1 cellular context compared by ENCODE assay signal in the genomic region with DNA sequence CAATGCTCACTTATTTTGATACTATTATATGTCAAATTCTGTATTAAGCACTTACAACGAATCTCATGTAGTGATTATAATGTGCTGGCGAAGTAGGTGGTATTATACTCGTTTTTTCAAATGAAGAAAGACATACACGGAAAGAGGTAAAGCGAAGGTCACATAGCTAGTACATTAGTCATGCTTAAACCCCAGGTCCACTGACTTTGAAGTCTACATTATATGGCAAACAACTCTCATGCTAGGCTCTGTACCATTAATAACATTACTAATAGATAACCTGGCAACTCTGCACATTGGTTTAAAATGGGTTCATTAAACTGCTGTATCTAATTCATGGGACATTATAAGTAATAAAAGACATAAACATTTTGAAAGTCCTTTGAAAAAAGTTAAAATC.
TF ChIP-seq lines count a peak whose summit lies in the region.

No MANE protein-coding gene starts in this region.

TF ChIP-seq in HepG2, 621 proteins besides CTCF, POLR2A, EP300 and RAD21 (continued from another document):
- TF ChIP-seq, protein P1, sequence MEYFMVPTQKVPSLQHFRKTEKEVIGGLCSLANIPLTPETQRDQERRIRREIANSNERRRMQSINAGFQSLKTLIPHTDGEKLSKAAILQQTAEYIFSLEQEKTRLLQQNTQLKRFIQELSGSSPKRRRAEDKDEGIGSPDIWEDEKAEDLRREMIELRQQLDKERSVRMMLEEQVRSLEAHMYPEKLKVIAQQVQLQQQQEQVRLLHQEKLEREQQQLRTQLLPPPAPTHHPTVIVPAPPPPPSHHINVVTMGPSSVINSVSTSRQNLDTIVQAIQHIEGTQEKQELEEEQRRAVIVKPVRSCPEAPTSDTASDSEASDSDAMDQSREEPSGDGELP (IDR thresholded peaks at IDR 0.05; ENCODE audit: borderline replicate concordance, low read depth): no peak
- no peak for TF ChIP-seq ZNF780A (CRISPR knock-in tag; IDR thresholded peaks at IDR 0.05)
- TF ChIP-seq, protein P2, sequence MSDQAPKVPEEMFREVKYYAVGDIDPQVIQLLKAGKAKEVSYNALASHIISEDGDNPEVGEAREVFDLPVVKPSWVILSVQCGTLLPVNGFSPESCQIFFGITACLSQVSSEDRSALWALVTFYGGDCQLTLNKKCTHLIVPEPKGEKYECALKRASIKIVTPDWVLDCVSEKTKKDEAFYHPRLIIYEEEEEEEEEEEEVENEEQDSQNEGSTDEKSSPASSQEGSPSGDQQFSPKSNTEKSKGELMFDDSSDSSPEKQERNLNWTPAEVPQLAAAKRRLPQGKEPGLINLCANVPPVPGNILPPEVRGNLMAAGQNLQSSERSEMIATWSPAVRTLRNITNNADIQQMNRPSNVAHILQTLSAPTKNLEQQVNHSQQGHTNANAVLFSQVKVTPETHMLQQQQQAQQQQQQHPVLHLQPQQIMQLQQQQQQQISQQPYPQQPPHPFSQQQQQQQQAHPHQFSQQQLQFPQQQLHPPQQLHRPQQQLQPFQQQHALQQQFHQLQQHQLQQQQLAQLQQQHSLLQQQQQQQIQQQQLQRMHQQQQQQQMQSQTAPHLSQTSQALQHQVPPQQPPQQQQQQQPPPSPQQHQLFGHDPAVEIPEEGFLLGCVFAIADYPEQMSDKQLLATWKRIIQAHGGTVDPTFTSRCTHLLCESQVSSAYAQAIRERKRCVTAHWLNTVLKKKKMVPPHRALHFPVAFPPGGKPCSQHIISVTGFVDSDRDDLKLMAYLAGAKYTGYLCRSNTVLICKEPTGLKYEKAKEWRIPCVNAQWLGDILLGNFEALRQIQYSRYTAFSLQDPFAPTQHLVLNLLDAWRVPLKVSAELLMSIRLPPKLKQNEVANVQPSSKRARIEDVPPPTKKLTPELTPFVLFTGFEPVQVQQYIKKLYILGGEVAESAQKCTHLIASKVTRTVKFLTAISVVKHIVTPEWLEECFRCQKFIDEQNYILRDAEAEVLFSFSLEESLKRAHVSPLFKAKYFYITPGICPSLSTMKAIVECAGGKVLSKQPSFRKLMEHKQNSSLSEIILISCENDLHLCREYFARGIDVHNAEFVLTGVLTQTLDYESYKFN (CRISPR knock-in tag; conservative IDR thresholded peaks at IDR 0.05): no peak
- no peak for TF ChIP-seq SNAPC4 (CRISPR knock-in tag; IDR thresholded peaks at IDR 0.05)
- peak; percentile 42; the same call in 1 of the 2 replicates for TF ChIP-seq JUN (CRISPR knock-in tag; IDR thresholded peaks at IDR 0.05)
- 0 out of 2 replicates have a peak, but pooled peaks have one; percentile 16 for TF ChIP-seq ATF3 (CRISPR knock-in tag; IDR thresholded peaks at IDR 0.05)
- no peak for TF ChIP-seq YEATS2 (CRISPR knock-in tag; IDR thresholded peaks at IDR 0.05; ENCODE audit: borderline replicate concordance)
- no peak for TF ChIP-seq ZSCAN31 (CRISPR knock-in tag; IDR thresholded peaks at IDR 0.05; ENCODE audit: low read depth)
- no peak for TF ChIP-seq SALL2 (CRISPR knock-in tag; IDR thresholded peaks at IDR 0.05)
- 0 out of 2 replicates have a peak, but pooled peaks have one; percentile 40 for TF ChIP-seq JUND (CRISPR knock-in tag; IDR thresholded peaks at IDR 0.05)
- no peak for TF ChIP-seq SOX6 (IDR thresholded peaks at IDR 0.05)
- TF ChIP-seq SOX6 (CRISPR knock-in tag; IDR thresholded peaks at IDR 0.05): no peak
- TF ChIP-seq ZNF644 (CRISPR knock-in tag; IDR thresholded peaks at IDR 0.05; ENCODE audit: low read depth): 0 out of 2 replicates have a peak, but pooled peaks have one; percentile 64
- TF ChIP-seq TEAD3 (CRISPR knock-in tag; optimal IDR thresholded peaks at IDR 0.05; ENCODE audit: borderline replicate concordance): peak; percentile 46
- TF ChIP-seq GATAD2A (CRISPR knock-in tag; IDR thresholded peaks at IDR 0.05): peak; percentile 42; the same call in 1 of the 2 replicates
- no peak for TF ChIP-seq TBX2 (CRISPR knock-in tag; IDR thresholded peaks at IDR 0.05; ENCODE audit: borderline replicate concordance)
- TF ChIP-seq ELF3 (CRISPR knock-in tag; IDR thresholded peaks at IDR 0.05): 0 out of 2 replicates have a peak, but pooled peaks have one; percentile 17
- peak; percentile 35; the same call in 1 of the 2 replicates for TF ChIP-seq RXRB (CRISPR knock-in tag; IDR thresholded peaks at IDR 0.05; ENCODE audit: borderline replicate concordance)
- TF ChIP-seq MED8 (CRISPR knock-in tag; IDR thresholded peaks at IDR 0.05; ENCODE audit: insufficient replicate concordance): no peak
- no peak for TF ChIP-seq ZNF550 (CRISPR knock-in tag; IDR thresholded peaks at IDR 0.05; ENCODE audit: borderline replicate concordance)
- TF ChIP-seq RNF2 (conservative IDR thresholded peaks at IDR 0.05; ENCODE audit: low read depth): no peak
- TF ChIP-seq ZNF558 (CRISPR knock-in tag; IDR thresholded peaks at IDR 0.05; ENCODE audit: borderline replicate concordance): no peak
- peak; percentile 69 for TF ChIP-seq TCF7 (IDR thresholded peaks at IDR 0.05; ENCODE audit: low read depth)
- TF ChIP-seq ARID5B (CRISPR knock-in tag; IDR thresholded peaks at IDR 0.05): peak; percentile 69
- TF ChIP-seq RARA (CRISPR knock-in tag; IDR thresholded peaks at IDR 0.05): peak; percentile 92
- peak; percentile 81 for TF ChIP-seq FOSL2 (CRISPR knock-in tag; IDR thresholded peaks at IDR 0.05)
- no peak for TF ChIP-seq SMC3 (IDR thresholded peaks at IDR 0.05; ENCODE audit: low read length)
